ENCODE assay signal across 12 cellular contexts in genomic region chr5:14281746-14282181, GRCh38.
DNase-seq lines count a peak whose midpoint lies in the region; ATAC-seq, FAIRE-seq and TF ChIP-seq lines count a peak whose summit lies in the region.
"Had no signal": no experiment of that assay in that cellular context is flagged by ENCODE, and none has a peak within 500 bp of the region (broad histone marks: within the 10 kb centered on the region; RNA-seq: fewer than 3 reads in every experiment).

No MANE protein-coding gene starts in this region.

- POLR2A ChIA-PET in activated CD4-positive, alpha-beta memory T cell treated with anti-CD3 and anti-CD28 coated beads, Interleukin-2, amount 10 ng/mL, durations not matched to agents 7 days and 5 days (lab: Charles Lee): no interaction called here

- peak; percentile 58 for ATAC-seq in GM19025 (IDR thresholded peaks at IDR 0.05; ENCODE audit: low read depth, unreplicated experiment)
- ATAC-seq in HG02938 (IDR thresholded peaks at IDR 0.05; ENCODE audit: unreplicated experiment): peak; percentile 69
- no peak for ATAC-seq in aorta (ENCODE audit: low FRiP score)

- H3K36me3 ChIP-seq in aorta (ENCODE audit: control insufficient read depth in 1 of 2, insufficient read depth in 2 of 2, low read length in 1 of 2): peaks cover 0 to 9% of the 10 kb centered on the region in 2 donors

- no peak overlapping the region for H3K27ac Mint-ChIP-seq in activated CD4-positive, alpha-beta memory T cell treated with anti-CD3 and anti-CD28 coated beads, Interleukin-2, amount 10 ng/mL, durations not matched to agents 7 days and 5 days
- H3K27ac Mint-ChIP-seq: CD8-positive, alpha-beta memory T cell had no signal

- H3K27me3 ChIP-seq in aorta (ENCODE audit: control insufficient read depth in 1 of 2, insufficient read depth in 2 of 2, low read length in 1 of 2): no peaks in the 10 kb centered on the region

- intact Hi-C loops in aorta (cut with DNase I): loop anchor here in 1 of 2 donors (5.0 kb wide), 1 partner anchor 284 kb away; no protein-coding TSS in a partner anchor

- H3K4me1 Mint-ChIP-seq in activated CD4-positive, alpha-beta memory T cell treated with anti-CD3 and anti-CD28 coated beads, Interleukin-2, amount 10 ng/mL, durations not matched to agents 7 days and 5 days: peaks cover 8% of the 10 kb centered on the region
- H3K4me1 Mint-ChIP-seq: CD8-positive, alpha-beta memory T cell; central memory CD8-positive, alpha-beta T cell had no signal

- peaks cover 9% of the 10 kb centered on the region for H3K27me3 Mint-ChIP-seq in activated CD4-positive, alpha-beta memory T cell treated with anti-CD3 and anti-CD28 coated beads, Interleukin-2, amount 10 ng/mL, durations not matched to agents 7 days and 5 days

- CTCF ChIA-PET in activated CD4-positive, alpha-beta memory T cell treated with anti-CD3 and anti-CD28 coated beads, Interleukin-2, amount 10 ng/mL, durations not matched to agents 7 days and 5 days (lab: Charles Lee): interaction anchor here (1.7 kb wide), 1 partner anchor 12 kb away, joined by 6 read pairs; no protein-coding TSS in a partner anchor

- no peaks in the 10 kb centered on the region for H3K9me3 ChIP-seq in aorta (ENCODE audit: control insufficient read depth, low read length)

- no peak for FAIRE-seq in RCC 7860 (lab: Jason Lieb, UNC)

- H3K27ac ChIP-seq in aorta (ENCODE audit: low read depth in 1 of 2, low read length in 2 of 2): no peak overlapping the region

- TF ChIP-seq CTCF in GM12865 (IDR thresholded peaks at IDR 0.05; ENCODE audit: insufficient read depth, low read depth, low read length, missing control alignments): no peak

- DNase-seq in GM12865 (ENCODE audit: low read depth) (peak; percentile 41), DMS79 treated with DMSO at 0.1 percent for 48 hours (lab: John Stamatoyannopoulos, UW) (no peak), SW480 (ENCODE audit: low spot score) (no peak), aorta (no peak), RCC 7860 (ENCODE audit: low spot score) (no peak)
- peak; percentile 19 for DNase-seq in activated CD4-positive, alpha-beta memory T cell treated with anti-CD3 and anti-CD28 coated beads, Interleukin-2, amount 10 ng/mL, durations not matched to agents 7 days and 5 days
- DNase-seq: CD8-positive, alpha-beta memory T cell; islet precursor cell; NCI-H510A had no signal

- H3K9me3 Mint-ChIP-seq in activated CD4-positive, alpha-beta memory T cell treated with anti-CD3 and anti-CD28 coated beads, Interleukin-2, amount 10 ng/mL, durations not matched to agents 7 days and 5 days: no peaks in the 10 kb centered on the region
- H3K9me3 Mint-ChIP-seq: central memory CD8-positive, alpha-beta T cell had no signal

- no peaks in the 10 kb centered on the region for H3K36me3 Mint-ChIP-seq in activated CD4-positive, alpha-beta memory T cell treated with anti-CD3 and anti-CD28 coated beads, Interleukin-2, amount 10 ng/mL, durations not matched to agents 7 days and 5 days (ENCODE audit: low read depth)

- H3K4me1 ChIP-seq in aorta (ENCODE audit: control insufficient read depth in 1 of 2, insufficient read depth in 2 of 2, low read length in 2 of 2): peaks cover 3 to 15% of the 10 kb centered on the region in 2 donors

- 88 to 91% methylated on average over 3 of the region's 3 CpGs for WGBS in aorta, 2 donors

- no peak overlapping the region for H3K4me3 Mint-ChIP-seq in activated CD4-positive, alpha-beta memory T cell treated with anti-CD3 and anti-CD28 coated beads, Interleukin-2, amount 10 ng/mL, durations not matched to agents 7 days and 5 days
- H3K4me3 Mint-ChIP-seq: CD8-positive, alpha-beta memory T cell; central memory CD8-positive, alpha-beta T cell had no signal

- H3K4me3 ChIP-seq in GM12865 (ENCODE audit: low read depth, low read length): no peak overlapping the region
- H3K4me3 ChIP-seq in aorta (ENCODE audit: low read length in 2 of 2): no peak overlapping the region

Comparison
In these comparisons a context has a peak if more than half of its experiments do, and no peak if none do; other contexts are left out.
1. DNase-seq: peak in GM12865 (single experiment) and activated CD4-positive, alpha-beta memory T cell treated with anti-CD3 and anti-CD28 coated beads, Interleukin-2, amount 10 ng/mL, durations not matched to agents 7 days and 5 days (single experiment); none in DMS79 treated with DMSO at 0.1 percent for 48 hours (single experiment), SW480 (single experiment), aorta (0 of 2) and RCC 7860 (single experiment).